ENCODE assay signal across 22 cellular contexts in genomic region chr2:177355874-177356273, GRCh38. TPM values are rescaled to one million over a fixed set of nuclear protein-coding genes. Genes with fewer than 3 reads are reported as not detected.
DNase-seq lines count a peak whose midpoint lies in the region; ATAC-seq and TF ChIP-seq lines count a peak whose summit lies in the region.
"Had no signal": no experiment of that assay in that cellular context is flagged by ENCODE, and none has a peak within 500 bp of the region (broad histone marks: within the 10 kb centered on the region; RNA-seq: fewer than 3 reads in every experiment).

No MANE protein-coding gene starts in this region.

- peaks cover 19% of the 10 kb centered on the region for H3K4me1 ChIP-seq in mammary epithelial cell (ENCODE audit: insufficient read depth, low read length)
- H3K4me1 ChIP-seq in breast epithelium = peaks cover 0 to 7% of the 10 kb centered on the region in 2 donors
- H3K4me1 ChIP-seq in testis = peaks cover 48% of the 10 kb centered on the region
- H3K4me1 ChIP-seq: colonic mucosa had no signal

- TF ChIP-seq POLR2A in breast epithelium (IDR thresholded peaks at IDR 0.05) = no peak
- no peak for TF ChIP-seq POLR2A in testis (IDR thresholded peaks at IDR 0.05)

- no peak overlapping the region for H3K9ac ChIP-seq in mammary epithelial cell (ENCODE audit: insufficient read depth, low read length)
- H3K9ac ChIP-seq: parathyroid adenoma had no signal

- H3K36me3 ChIP-seq in mammary epithelial cell (ENCODE audit: insufficient read depth, low read length) (no peaks in the 10 kb centered on the region), breast epithelium (no peaks in the 10 kb centered on the region), testis (ENCODE audit: low read depth, missing control alignments) (no peaks in the 10 kb centered on the region)
- H3K36me3 ChIP-seq: colonic mucosa, thoracic aorta had no signal

- CTCF ChIA-PET in mammary epithelial cell (lab: Charles Lee; ENCODE audit: low non-redundant PET) = no interaction called here

- no peaks in the 10 kb centered on the region for H4K20me1 ChIP-seq in mammary epithelial cell (ENCODE audit: insufficient read depth, low read length)

- intact Hi-C loops in mammary epithelial cell (cut with micrococcal nuclease) = no loop called here
- intact Hi-C loops in breast epithelium (cut with DNase I; ENCODE audit: low total_unique reads) = no loop called here
- intact Hi-C loops in testis (cut with DNase I; ENCODE audit: low total_unique reads) = no loop called here

- in situ Hi-C loops in mammary epithelial cell (cut with MboI; ENCODE audit: low sequenced_read_pairs in 2 of 2) = no loop called here

- WGBS in mammary epithelial cell (ENCODE audit: low coverage, missing lambda C conversion rate) = 6% methylated on average over 2 of the region's 2 CpGs
- WGBS in testis, 2 donors = 56 to 86% methylated on average over 2 of the region's 2 CpGs

- no peaks in the 10 kb centered on the region for H3K79me2 ChIP-seq in mammary epithelial cell (ENCODE audit: insufficient read depth, low read length)
- H3K79me2 ChIP-seq: parathyroid adenoma had no signal

- H3K4me3 ChIP-seq in mammary epithelial cell (replicated peaks in 1 of 3; ENCODE audit: insufficient read depth in 1 of 3, low read depth in 2 of 3, low read length in 3 of 3) (no peak overlapping the region), breast epithelium (no peak overlapping the region), testis (no peak overlapping the region)
- H3K4me3 ChIP-seq: colonic mucosa, thoracic aorta had no signal

- dilution Hi-C loops in mammary epithelial cell (cut with HindIII; ENCODE audit: low sequenced_read_pairs) = no loop called here

- H3K9me3 ChIP-seq in mammary epithelial cell (replicated peaks; ENCODE audit: insufficient read depth, low read length) (no peaks in the 10 kb centered on the region), breast epithelium (no peaks in the 10 kb centered on the region), testis (no peaks in the 10 kb centered on the region)
- H3K9me3 ChIP-seq: colonic mucosa, thoracic aorta had no signal

- no peak overlapping the region for H2AFZ ChIP-seq in mammary epithelial cell (ENCODE audit: low read depth, low read length)
- H2AFZ ChIP-seq: parathyroid adenoma had no signal

- no peak overlapping the region for H3K4me2 ChIP-seq in mammary epithelial cell (ENCODE audit: insufficient read depth, low read depth, low read length)

- H3K27ac ChIP-seq in mammary epithelial cell (ENCODE audit: insufficient read depth, low read depth, low read length) (peak overlapping the region; percentile 14), breast epithelium (no peak overlapping the region), testis (peak overlapping the region; percentile 54 to 67)
- H3K27ac ChIP-seq: 22Rv1, colonic mucosa, parathyroid adenoma, thoracic aorta had no signal

- DNase-seq in mammary epithelial cell (peak; percentile 69), breast epithelium (ENCODE audit: low spot score in 2 of 2) (no peak), dermis blood vessel endothelial cell (peak; percentile 53), kidney tubule cell (ENCODE audit: low spot score) (peak; percentile 54), testis (peak; percentile 71), omental fat pad (ENCODE audit: low spot score) (no peak)
- no peak for DNase-seq in activated T-cell treated with anti-CD3 and anti-CD28 coated beads, Interleukin-2, amount 50 U/mL, for 48 hours
- DNase-seq: activated CD4-positive, alpha-beta T cell treated with anti-CD3 and anti-CD28 coated beads for 36 hours; activated CD8-positive, alpha-beta T cell treated with anti-CD3 and anti-CD28 coated beads, Interleukin-2, amount 10 ng/mL, durations not matched to agents 7 days and 5 days; activated effector memory CD4-positive, alpha-beta T cell treated with anti-CD3 and anti-CD28 coated beads, Interleukin-2, amount 50 U/mL, for 16 hours; activated naive CD8-positive, alpha-beta T cell treated with anti-CD3 and anti-CD28 coated beads, Interleukin-2, amount 50 U/mL, for 24 hours; CD4-positive, CD25-positive, alpha-beta regulatory T cell; colonic mucosa; effector memory CD8-positive, alpha-beta T cell; Kasumi-1; NCI-H510A; stimulated activated naive B cell treated with anti-CD40 and anti-IgM and Interleukin-4, amounts not matched to agents 10 μg/mL and 1 μg/mL and 100 μg/mL, for 72 hours had no signal

- BruUV-seq in mammary epithelial cell (replicated peaks; lab: Mats Ljungman, UMichigan) = no TSS peak

- H3K27me3 ChIP-seq in mammary epithelial cell (ENCODE audit: insufficient read depth, low read length) = no peaks in the 10 kb centered on the region
- no peaks in the 10 kb centered on the region for H3K27me3 ChIP-seq in breast epithelium
- H3K27me3 ChIP-seq in testis = no peaks in the 10 kb centered on the region
- H3K27me3 ChIP-seq: colonic mucosa had no signal

- ATAC-seq in omental fat pad (ENCODE audit: low FRiP score) = no peak
- ATAC-seq in HG02798 (IDR thresholded peaks at IDR 0.05; ENCODE audit: poor library complexity, unreplicated experiment) = no peak
- ATAC-seq: activated CD4-positive, alpha-beta T cell treated with anti-CD3 and anti-CD28 coated beads for 36 hours; activated CD8-positive, alpha-beta T cell treated with anti-CD3 and anti-CD28 coated beads, Interleukin-2, amount 10 ng/mL, durations not matched to agents 7 days and 5 days; activated naive CD8-positive, alpha-beta T cell treated with anti-CD3 and anti-CD28 coated beads, Interleukin-2, amount 50 U/mL, for 24 hours; effector memory CD8-positive, alpha-beta T cell; esophagus mucosa; stimulated activated naive B cell treated with anti-CD40 and anti-IgM and Interleukin-4, amounts not matched to agents 10 μg/mL and 1 μg/mL and 100 μg/mL, for 72 hours had no signal

- TF ChIP-seq CTCF in mammary epithelial cell (conservative IDR thresholded peaks at IDR 0.05 in 1 of 2, IDR thresholded peaks at IDR 0.05 in 1 of 2; ENCODE audit: extremely low read depth in 1 of 2, insufficient read depth in 1 of 2, low read depth in 1 of 2, low read length in 2 of 2) (no peak), breast epithelium (IDR thresholded peaks at IDR 0.05) (no peak), testis (IDR thresholded peaks at IDR 0.05) (no peak), omental fat pad (IDR thresholded peaks at IDR 0.05) (no peak)

RNA-seq across cellular contexts. Expression of gene AGPS, which starts 36.7 kb away (rescaled TPM):
- total RNA-seq in mammary epithelial cell (10 to 100 TPM; 42.8 to 52.4 TPM), breast epithelium (10 to 100 TPM; 28.2 to 30.6 (median 28.5) TPM), dermis blood vessel endothelial cell (96.8 and 108 TPM in 2 replicates), testis (10 to 100 TPM; 55.7 to 73.4 TPM), omental fat pad (10 to 100 TPM; 21.6 to 33.0 (median 29.0) TPM)
- polyA plus RNA-seq in mammary epithelial cell (11.8 TPM), testis (ENCODE audit: insufficient read depth, low read depth, low replicate concordance) (36.7 TPM)
- polyA minus RNA-seq in mammary epithelial cell = 7.0 TPM

Comparison
In these comparisons a context has a peak if more than half of its experiments do, and no peak if none do; other contexts are left out.
1. DNase-seq: peak in mammary epithelial cell (single experiment), dermis blood vessel endothelial cell (single experiment), kidney tubule cell (single experiment) and testis (single experiment); none in breast epithelium (0 of 2), activated T-cell treated with anti-CD3 and anti-CD28 coated beads, Interleukin-2, amount 50 U/mL, for 48 hours (0 of 2) and omental fat pad (single experiment).
2. H3K27ac ChIP-seq: peak in mammary epithelial cell (single experiment) and testis (2 of 2); none in breast epithelium (0 of 2).